In the genomic region with DNA sequence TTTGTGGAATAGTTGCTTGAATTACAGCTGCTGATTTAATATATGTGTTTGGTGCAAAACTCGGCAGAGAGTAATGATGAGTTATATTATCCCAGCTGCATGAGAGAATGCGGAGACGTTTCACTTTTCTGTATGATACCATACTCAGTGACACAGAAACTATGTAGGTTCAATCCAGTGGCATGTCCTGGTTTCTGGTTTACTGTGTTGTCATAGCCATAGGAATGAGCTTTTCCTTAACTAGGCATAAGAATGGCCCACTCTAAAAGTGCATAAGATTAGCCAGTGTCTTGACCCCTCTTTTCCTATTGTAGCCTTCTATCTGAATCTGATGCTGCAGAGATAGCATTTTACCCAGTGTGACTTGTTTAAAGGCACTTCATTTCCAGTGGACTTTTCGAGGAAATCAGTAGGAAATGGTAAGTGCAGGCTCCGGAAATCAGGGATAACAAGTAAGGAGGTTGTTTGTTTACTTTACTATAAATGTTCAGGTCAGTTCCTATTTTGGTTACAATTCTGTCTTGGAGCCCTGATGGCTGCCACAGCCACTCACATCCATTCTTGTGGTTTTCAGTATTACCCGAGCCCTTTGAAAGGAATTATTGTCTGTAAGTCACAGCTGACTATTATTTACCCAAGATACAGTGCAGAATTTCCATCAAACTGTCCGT, we compare ENCODE assay signal across 9 cellular contexts.
A peak's percentile ranks its signal among the peaks of the same experiment; 100 is the strongest.
DNase-seq lines count a peak whose midpoint lies in the region; ATAC-seq, FAIRE-seq and TF ChIP-seq lines count a peak whose summit lies in the region.
"Had no signal": no experiment of that assay in that cellular context is flagged by ENCODE, and none has a peak within 500 bp of the region (broad histone marks: within the 10 kb centered on the region; RNA-seq: fewer than 3 reads in every experiment).

No MANE protein-coding gene starts in this region.

- peak; percentile 8 for DNase-seq in HTR-8/SVneo (ENCODE audit: insufficient read length, low spot score)
- peak; percentile 73 for DNase-seq in adipocyte (ENCODE audit: low read depth)
- DNase-seq in substantia nigra (lab: John Stamatoyannopoulos, UW), result peak in 8 of 49 donors; percentile 1 to 29 (median 8)
- no peak for DNase-seq in DMS79 (lab: John Stamatoyannopoulos, UW)
- no peak for DNase-seq in progenitor cell of endocrine pancreas (ENCODE audit: low spot score, unreplicated experiment)
- DNase-seq: activated T-cell treated with anti-CD3 and anti-CD28 coated beads, Interleukin-2, amount 50 U/mL, for 24 hours; NCI-H748 treated with DMSO at 0.1 percent for 48 hours had no signal

- no peak overlapping the region for H3K4me3 Mint-ChIP-seq in progenitor cell of endocrine pancreas (ENCODE audit: low read depth)
- H3K4me3 Mint-ChIP-seq: activated T-cell treated with anti-CD3 and anti-CD28 coated beads, Interleukin-2, amount 50 U/mL, for 24 hours had no signal

- H3K9me3 Mint-ChIP-seq in progenitor cell of endocrine pancreas (ENCODE audit: low read depth), result no peaks in the 10 kb centered on the region
- H3K9me3 Mint-ChIP-seq: activated T-cell treated with anti-CD3 and anti-CD28 coated beads, Interleukin-2, amount 50 U/mL, for 24 hours had no signal

- H3K36me3 Mint-ChIP-seq in progenitor cell of endocrine pancreas (ENCODE audit: insufficient read depth), result no peaks in the 10 kb centered on the region

- peaks cover 5% of the 10 kb centered on the region for H3K4me1 Mint-ChIP-seq in progenitor cell of endocrine pancreas (ENCODE audit: low read depth)

- no peaks in the 10 kb centered on the region for H3K36me3 ChIP-seq in adipocyte (ENCODE audit: control insufficient read depth, insufficient read depth, low read length, severe bottlenecking)

- H3K27ac ChIP-seq in layer of hippocampus (ENCODE audit: low read depth, low read length), result peak overlapping the region; percentile 71
- H3K27ac ChIP-seq in substantia nigra (ENCODE audit: low read depth, low read length, poor library complexity, severe bottlenecking), result peak overlapping the region; percentile 55

- no peak overlapping the region for H3K27ac Mint-ChIP-seq in progenitor cell of endocrine pancreas
- H3K27ac Mint-ChIP-seq: activated T-cell treated with anti-CD3 and anti-CD28 coated beads, Interleukin-2, amount 50 U/mL, for 24 hours had no signal

- no peaks in the 10 kb centered on the region for H3K9me3 ChIP-seq in adipocyte (ENCODE audit: control insufficient read depth, low read length)

- H3K9ac ChIP-seq in adipocyte (ENCODE audit: low read length), result no peak overlapping the region

- H3K4me1 ChIP-seq in adipocyte (ENCODE audit: control insufficient read depth, insufficient read depth, low read length), result peaks cover 4% of the 10 kb centered on the region

- H3K27me3 Mint-ChIP-seq in progenitor cell of endocrine pancreas, result no peaks in the 10 kb centered on the region
- H3K27me3 Mint-ChIP-seq: activated T-cell treated with anti-CD3 and anti-CD28 coated beads, Interleukin-2, amount 50 U/mL, for 24 hours had no signal

- TF ChIP-seq CTCF in progenitor cell of endocrine pancreas (IDR thresholded peaks at IDR 0.05; ENCODE audit: unreplicated experiment), result no peak

- ATAC-seq in GM19351 (IDR thresholded peaks at IDR 0.05; ENCODE audit: unreplicated experiment), result no peak

- H3K27me3 ChIP-seq in adipocyte (replicated peaks; ENCODE audit: control insufficient read depth, insufficient read depth, low read length) (no peaks in the 10 kb centered on the region), layer of hippocampus (ENCODE audit: control insufficient read depth, insufficient read depth, low read length) (no peaks in the 10 kb centered on the region)

- no peak for FAIRE-seq in HTR-8/SVneo (lab: Jason Lieb, UNC)

- no peak overlapping the region for H3K4me3 ChIP-seq in adipocyte (ENCODE audit: low read length)

Comparison
In these comparisons a context has a peak if more than half of its experiments do, and no peak if none do; other contexts are left out.
1. DNase-seq: peak in HTR-8/SVneo (single experiment) and adipocyte (single experiment); none in DMS79 (single experiment) and progenitor cell of endocrine pancreas (single experiment).